13 cellular contexts compared by ENCODE assay signal in the genomic region with DNA sequence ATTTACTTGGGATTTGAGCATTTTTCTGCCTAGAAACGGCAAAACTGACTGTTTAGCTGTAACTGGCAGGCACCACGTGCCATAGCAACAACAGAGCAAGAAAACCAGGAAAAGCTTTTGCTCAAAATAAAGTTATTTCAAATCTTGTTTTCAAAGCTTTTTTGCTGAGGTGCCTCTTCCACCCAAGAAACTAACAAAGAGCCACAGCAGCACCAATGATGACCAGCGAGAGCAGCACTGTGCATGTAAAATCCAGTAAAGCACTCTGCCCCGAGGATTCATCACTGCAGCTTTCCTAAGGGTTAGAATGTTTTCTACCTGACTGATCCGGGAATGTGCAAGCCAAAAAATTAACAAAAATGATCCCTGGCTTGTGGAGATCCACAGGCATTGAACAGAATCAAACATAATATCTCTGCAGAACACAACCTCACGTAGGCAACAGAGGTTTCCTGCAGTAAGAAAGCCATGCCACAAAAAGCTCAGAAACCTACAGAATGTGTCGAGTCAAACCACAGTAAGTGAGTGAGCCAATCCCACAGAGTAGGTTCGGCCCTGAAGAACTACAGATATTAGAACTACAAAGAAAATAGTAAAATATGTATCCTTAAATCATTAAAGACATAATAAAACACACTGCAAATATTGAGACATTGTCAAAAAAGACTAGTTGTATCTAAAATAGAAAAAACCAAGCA. TPM values are rescaled to one million over a fixed set of nuclear protein-coding genes. Genes with fewer than 3 reads are reported as not detected.
DNase-seq lines count a peak whose midpoint lies in the region; ATAC-seq and TF ChIP-seq lines count a peak whose summit lies in the region.
"Had no signal": no experiment of that assay in that cellular context is flagged by ENCODE, and none has a peak within 500 bp of the region (broad histone marks: within the 10 kb centered on the region; RNA-seq: fewer than 3 reads in every experiment).

No MANE protein-coding gene starts in this region.

- H3K9me3 ChIP-seq in SK-N-SH, result no peaks in the 10 kb centered on the region
- H3K9me3 ChIP-seq: gastroesophageal sphincter had no signal

- no peak for TF ChIP-seq RAD21 in SK-N-SH (IDR thresholded peaks at IDR 0.05; ENCODE audit: low read length)

- 15% methylated on average over 8 of the region's 8 CpGs for WGBS in SK-N-SH (ENCODE audit: low lambda C conversion rate)

- no peaks in the 10 kb centered on the region for H3K79me2 ChIP-seq in SK-N-SH (ENCODE audit: insufficient read depth)

- no peaks in the 10 kb centered on the region for H3K9me3 Mint-ChIP-seq in activated CD4-positive, alpha-beta T cell treated with anti-CD3 and anti-CD28 coated beads for 36 hours (ENCODE audit: low read depth)
- no peaks in the 10 kb centered on the region for H3K9me3 Mint-ChIP-seq in T-cell
- no peaks in the 10 kb centered on the region for H3K9me3 Mint-ChIP-seq in stimulated activated effector memory CD8-positive, alpha-beta T cell treated with anti-CD3 and anti-CD28 coated beads, Interleukin-12 subunit alpha, Interleukin-12 subunit beta, amount 100 ng/mL, for 72 hours

- H3K4me1 Mint-ChIP-seq in activated CD4-positive, alpha-beta T cell treated with anti-CD3 and anti-CD28 coated beads for 36 hours, result peaks cover 25% of the 10 kb centered on the region
- H3K4me1 Mint-ChIP-seq in T-cell, result peaks cover 29 to 33% (median 29%) of the 10 kb centered on the region in 3 donors
- H3K4me1 Mint-ChIP-seq in stimulated activated effector memory CD8-positive, alpha-beta T cell treated with anti-CD3 and anti-CD28 coated beads, Interleukin-12 subunit alpha, Interleukin-12 subunit beta, amount 100 ng/mL, for 72 hours, result peaks cover 36% of the 10 kb centered on the region

- no peak overlapping the region for H3K4me3 ChIP-seq in SK-N-SH (ENCODE audit: low read depth in 2 of 2, low read length in 1 of 2)
- H3K4me3 ChIP-seq: gastroesophageal sphincter, PC-9 had no signal

- H3K27ac Mint-ChIP-seq in activated CD4-positive, alpha-beta T cell treated with anti-CD3 and anti-CD28 coated beads for 36 hours, result no peak overlapping the region
- no peak overlapping the region for H3K27ac Mint-ChIP-seq in T-cell
- H3K27ac Mint-ChIP-seq in stimulated activated effector memory CD8-positive, alpha-beta T cell treated with anti-CD3 and anti-CD28 coated beads, Interleukin-12 subunit alpha, Interleukin-12 subunit beta, amount 100 ng/mL, for 72 hours, result no peak overlapping the region

- H3K36me3 Mint-ChIP-seq in activated CD4-positive, alpha-beta T cell treated with anti-CD3 and anti-CD28 coated beads for 36 hours (ENCODE audit: low read depth), result no peaks in the 10 kb centered on the region
- H3K36me3 Mint-ChIP-seq in T-cell, result no peaks in the 10 kb centered on the region
- no peaks in the 10 kb centered on the region for H3K36me3 Mint-ChIP-seq in stimulated activated effector memory CD8-positive, alpha-beta T cell treated with anti-CD3 and anti-CD28 coated beads, Interleukin-12 subunit alpha, Interleukin-12 subunit beta, amount 100 ng/mL, for 72 hours

- in situ Hi-C loops in KBM-7 (cut with MboI; ENCODE audit: low pct_unique_long_range_greater_than_20kb, low sequenced_read_pairs), result no loop called here

- intact Hi-C loops in activated CD4-positive, alpha-beta T cell treated with anti-CD3 and anti-CD28 coated beads for 36 hours (cut with DNase I, micrococcal nuclease), result loop anchor here in 1 of 2 experiments (10.0 kb wide), 1 partner anchor 168 kb away; no protein-coding TSS in a partner anchor

- no peaks in the 10 kb centered on the region for H3F3A ChIP-seq in SK-N-SH (replicated peaks; ENCODE audit: insufficient read depth)

- H3K9ac ChIP-seq in SK-N-SH, result no peak overlapping the region

- H3K27me3 ChIP-seq in SK-N-SH (ENCODE audit: insufficient read depth), result peaks cover 29% of the 10 kb centered on the region; the same call in 1 of the 2 replicates

- ATAC-seq in activated CD4-positive, alpha-beta T cell treated with anti-CD3 and anti-CD28 coated beads for 36 hours, result peak; percentile 23
- peak in 3 of 4 experiments; percentile 25 to 32 (median 27) for ATAC-seq in T-cell (replicated peaks in 1 of 4)
- ATAC-seq in stimulated activated effector memory CD8-positive, alpha-beta T cell treated with anti-CD3 and anti-CD28 coated beads, Interleukin-12 subunit alpha, Interleukin-12 subunit beta, amount 100 ng/mL, for 72 hours, result peak; percentile 84
- ATAC-seq: gastroesophageal sphincter had no signal

- TF ChIP-seq CTCF in SK-N-SH (IDR thresholded peaks at IDR 0.05), result no peak
- no peak for TF ChIP-seq CTCF in GM10266 (IDR thresholded peaks at IDR 0.05; ENCODE audit: control insufficient read depth, insufficient read depth, low read depth, missing control alignments)

- CTCF ChIA-PET in activated CD4-positive, alpha-beta T cell treated with anti-CD3 and anti-CD28 coated beads for 36 hours (lab: Charles Lee), result interaction anchor here (1.1 to 7.7 kb wide), 3 partner anchors 11 to 318 kb away, joined by 3 to 56 read pairs (median 3); no protein-coding TSS in a partner anchor
- CTCF ChIA-PET in T-cell (lab: Charles Lee) (interaction anchor here (1.1 to 1.2 kb wide), 2 partner anchors 22 to 319 kb away, joined by 3 read pairs; no protein-coding TSS in a partner anchor), SK-N-SH (lab: Yijun Ruan, JAX) (no interaction called here)

- no peaks in the 10 kb centered on the region for H3K4me1 ChIP-seq in SK-N-SH (ENCODE audit: control insufficient read depth in 1 of 2, insufficient read depth in 2 of 2, low read depth in 1 of 2, low read length in 1 of 2)
- H3K4me1 ChIP-seq: gastroesophageal sphincter had no signal

- no peaks in the 10 kb centered on the region for H3K36me3 ChIP-seq in SK-N-SH (replicated peaks in 1 of 2; ENCODE audit: control insufficient read depth in 1 of 2, insufficient read depth in 2 of 2, low read length in 1 of 2)
- H3K36me3 ChIP-seq: gastroesophageal sphincter had no signal

- DNase-seq in activated CD4-positive, alpha-beta T cell treated with anti-CD3 and anti-CD28 coated beads for 36 hours, result no peak
- no peak for DNase-seq in activated CD4-positive, alpha-beta T cell treated with anti-CD3 and anti-CD28 coated beads, Interleukin-2, amount 50 U/mL, for 4 hours
- no peak for DNase-seq in T-cell
- peak; percentile 28 for DNase-seq in glomerular visceral epithelial cell (ENCODE audit: extremely low spot score)
- no peak for DNase-seq in stimulated activated effector memory CD8-positive, alpha-beta T cell treated with anti-CD3 and anti-CD28 coated beads, Interleukin-12 subunit alpha, Interleukin-12 subunit beta, amount 100 ng/mL, for 72 hours (ENCODE audit: low spot score in 2 of 2)
- no peak for DNase-seq in SK-N-SH
- no peak for DNase-seq in KBM-7
- DNase-seq in GM10266 (ENCODE audit: extremely low spot score), result no peak
- DNase-seq: NCI-H2029; PC-9; stimulated activated CD4-positive, alpha-beta T cell treated with anti-CD3 and anti-CD28 coated beads, Interleukin-4, amount 100 ng/mL, for 4 hours had no signal

- peaks cover 34% of the 10 kb centered on the region for H3K27me3 Mint-ChIP-seq in activated CD4-positive, alpha-beta T cell treated with anti-CD3 and anti-CD28 coated beads for 36 hours
- H3K27me3 Mint-ChIP-seq in T-cell, result peaks cover 11 to 13% of the 10 kb centered on the region in 2 donors

- no peak overlapping the region for H3K4me3 Mint-ChIP-seq in activated CD4-positive, alpha-beta T cell treated with anti-CD3 and anti-CD28 coated beads for 36 hours
- H3K4me3 Mint-ChIP-seq in T-cell, result no peak overlapping the region
- no peak overlapping the region for H3K4me3 Mint-ChIP-seq in stimulated activated effector memory CD8-positive, alpha-beta T cell treated with anti-CD3 and anti-CD28 coated beads, Interleukin-12 subunit alpha, Interleukin-12 subunit beta, amount 100 ng/mL, for 72 hours

- no peak overlapping the region for H2AFZ ChIP-seq in SK-N-SH (ENCODE audit: low read depth)
- H2AFZ ChIP-seq: PC-9 had no signal

- H3K9me2 ChIP-seq in SK-N-SH, result no peaks in the 10 kb centered on the region

- H3K27ac ChIP-seq in SK-N-SH (ENCODE audit: low read depth in 2 of 2, low read length in 1 of 2), result no peak overlapping the region
- H3K27ac ChIP-seq: gastroesophageal sphincter, PC-9 had no signal

- POLR2A ChIA-PET in activated CD4-positive, alpha-beta T cell treated with anti-CD3 and anti-CD28 coated beads for 36 hours (lab: Charles Lee), result no interaction called here
- POLR2A ChIA-PET in T-cell (lab: Charles Lee) (no interaction called here), SK-N-SH (lab: Yijun Ruan, JAX) (no interaction called here)

- no peak for TF ChIP-seq EP300 in SK-N-SH (IDR thresholded peaks at IDR 0.05; ENCODE audit: borderline replicate concordance in 1 of 2, low read depth in 1 of 2, low read length in 1 of 2)

- no peaks in the 10 kb centered on the region for H4K20me1 ChIP-seq in SK-N-SH (ENCODE audit: insufficient read depth)

- H3K4me2 ChIP-seq in SK-N-SH, result no peak overlapping the region
- H3K4me2 ChIP-seq: PC-9 had no signal

TF ChIP-seq in SK-N-SH, 30 proteins besides CTCF, POLR2A, EP300 and RAD21:
- no peak for TF ChIP-seq YY1 (IDR thresholded peaks at IDR 0.05; ENCODE audit: low read depth)

RNA-seq across cellular contexts. Expression of gene ULBP3, which starts 7.4 kb away (rescaled TPM):
- total RNA-seq in activated CD4-positive, alpha-beta T cell treated with anti-CD3 and anti-CD28 coated beads for 36 hours, result under 1 TPM; 0.46 to 0.77 TPM
- total RNA-seq in T-cell, result 1 to 10 TPM in 2 of 5 donors, under 1 TPM in 3; 0.35 to 1.3 (median 0.79) TPM
- polyA plus RNA-seq in SK-N-SH (2012; rRNA removed), result 4.6 and 4.9 TPM in 2 replicates
- polyA plus RNA-seq in SK-N-SH (2012; cell fraction: cytosol; rRNA removed), result 3.8 TPM in 2 replicates
- polyA plus RNA-seq in SK-N-SH (2012; cell fraction: nucleus; rRNA removed), result 1.9 and 2.3 TPM in 2 replicates

RNA-seq across cellular contexts. Expression of gene RAET1L, which starts 51.0 kb away (rescaled TPM):
- not detected for total RNA-seq in activated CD4-positive, alpha-beta T cell treated with anti-CD3 and anti-CD28 coated beads for 36 hours
- total RNA-seq in T-cell, result not detected
- polyA plus RNA-seq in SK-N-SH (2012; rRNA removed), result not detected in 2 replicates
- not detected in 2 replicates for polyA plus RNA-seq in SK-N-SH (2012; cell fraction: cytosol; rRNA removed)
- polyA plus RNA-seq in SK-N-SH (2012; cell fraction: nucleus; rRNA removed), result 0.05 TPM in 1 of 2 replicates, not detected in the other
- total RNA-seq: liver had no signal
- polyA plus RNA-seq: liver had no signal

Comparison
In these comparisons a context has a peak if more than half of its experiments do, and no peak if none do; other contexts are left out.
1. ATAC-seq: peak in every context shown above with its lines; median percentile 84 in stimulated activated effector memory CD8-positive, alpha-beta T cell treated with anti-CD3 and anti-CD28 coated beads, Interleukin-12 subunit alpha, Interleukin-12 subunit beta, amount 100 ng/mL, for 72 hours; 27 in T-cell; 23 in activated CD4-positive, alpha-beta T cell treated with anti-CD3 and anti-CD28 coated beads for 36 hours.